9 cellular contexts compared by ENCODE assay signal in the genomic region with DNA sequence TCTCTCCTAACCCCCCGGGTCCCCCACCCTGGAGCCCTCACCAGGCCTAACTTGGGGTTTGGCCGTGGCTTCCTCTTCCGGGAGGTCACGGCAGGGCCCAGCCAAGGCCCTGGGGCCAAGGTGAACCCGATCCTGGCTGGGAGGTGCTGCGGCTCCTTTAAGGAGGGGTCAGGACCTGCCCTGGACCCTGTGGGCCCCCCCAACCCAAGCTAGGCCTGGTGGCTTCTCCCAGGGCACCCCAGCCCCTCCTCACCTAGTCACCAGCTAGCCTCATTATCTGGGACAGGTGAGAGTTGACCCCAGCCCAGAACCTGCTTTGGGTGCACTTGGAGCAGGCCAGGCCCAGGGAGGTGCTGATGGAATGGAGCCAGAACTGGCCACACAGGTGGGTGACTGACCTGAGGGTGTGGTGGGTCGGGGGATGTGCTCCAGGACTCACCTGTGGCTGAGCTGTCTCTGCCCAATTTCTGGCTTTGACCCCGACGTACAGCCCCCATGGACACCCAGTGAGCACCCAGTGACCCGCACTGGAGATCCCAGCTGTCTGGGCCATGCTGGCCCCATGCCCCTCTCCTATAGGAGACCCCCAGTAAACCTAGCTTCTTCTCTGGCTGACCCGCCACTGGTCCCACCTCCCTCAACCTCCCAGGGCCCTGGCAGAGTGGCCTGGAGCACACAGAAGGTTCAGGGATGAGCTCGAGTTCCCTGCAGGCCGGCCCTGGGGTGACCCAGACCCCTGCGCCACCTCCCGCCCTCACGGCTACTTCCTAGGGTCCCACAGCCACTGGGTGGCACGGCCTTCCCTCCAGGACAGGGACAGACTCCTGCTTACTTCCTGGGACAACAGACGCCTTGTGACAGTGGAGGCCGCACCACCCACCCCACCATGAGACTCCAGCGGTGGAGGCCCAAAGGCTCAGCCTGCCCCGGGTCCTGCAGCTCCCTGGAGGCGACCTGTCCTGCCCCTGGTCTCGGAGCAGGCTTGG. TPM values are rescaled to one million over a fixed set of nuclear protein-coding genes. Genes with fewer than 3 reads are reported as not detected.
DNase-seq lines count a peak whose midpoint lies in the region; ATAC-seq and TF ChIP-seq lines count a peak whose summit lies in the region.
"Had no signal": no experiment of that assay in that cellular context is flagged by ENCODE, and none has a peak within 500 bp of the region (broad histone marks: within the 10 kb centered on the region; RNA-seq: fewer than 3 reads in every experiment).

No MANE protein-coding gene starts in this region.

- DNase-seq in left lung (no peak), testis (no peak), MV-4-11 (lab: John Stamatoyannopoulos, UW) (no peak), AG08396 (ENCODE audit: low spot score) (no peak), NCI-H2196 treated with DMSO at 0.1 percent for 48 hours (lab: John Stamatoyannopoulos, UW; ENCODE audit: unreplicated experiment) (no peak)
- DNase-seq: Kasumi-1, SHP77 treated with DMSO at 0.1 percent for 48 hours had no signal

- H3K4me3 ChIP-seq in left lung (no peak overlapping the region), testis (no peak overlapping the region)

- H3K4me3 Mint-ChIP-seq in activated naive CD8-positive, alpha-beta T cell = no peak overlapping the region

- H3K27me3 Mint-ChIP-seq in activated naive CD8-positive, alpha-beta T cell = no peaks in the 10 kb centered on the region

- H3K9me3 ChIP-seq in left lung (no peaks in the 10 kb centered on the region), testis (no peaks in the 10 kb centered on the region)

- WGBS in testis, 2 donors = 63 to 89% methylated on average over 1 to 23 of the region's 23 CpGs

- H3K36me3 ChIP-seq in left lung = no peaks in the 10 kb centered on the region
- H3K36me3 ChIP-seq in testis (ENCODE audit: low read depth, missing control alignments) = no peaks in the 10 kb centered on the region

- TF ChIP-seq CTCF in left lung (IDR thresholded peaks at IDR 0.05) (no peak), testis (IDR thresholded peaks at IDR 0.05) (no peak)

- peaks cover 44 to 79% of the 10 kb centered on the region in 2 donors for H3K4me1 ChIP-seq in left lung
- peaks cover 42% of the 10 kb centered on the region for H3K4me1 ChIP-seq in testis

- H3K27me3 ChIP-seq in left lung (no peaks in the 10 kb centered on the region), testis (no peaks in the 10 kb centered on the region)

- H3K4me1 Mint-ChIP-seq in activated naive CD8-positive, alpha-beta T cell (ENCODE audit: low read depth) = peaks cover 48% of the 10 kb centered on the region

- no peaks in the 10 kb centered on the region for H3K9me3 Mint-ChIP-seq in activated naive CD8-positive, alpha-beta T cell (ENCODE audit: low read depth)

- H3K27ac ChIP-seq in left lung (peak overlapping the region; percentile 48 to 99), testis (peak overlapping the region; percentile 94 to 100)

- H3K36me3 Mint-ChIP-seq in activated naive CD8-positive, alpha-beta T cell = no peaks in the 10 kb centered on the region

- TF ChIP-seq POLR2A in testis (IDR thresholded peaks at IDR 0.05) = no peak

- no peak for ATAC-seq in left lung

- intact Hi-C loops in left lung (cut with DNase I) = no loop called here
- intact Hi-C loops in testis (cut with DNase I; ENCODE audit: low total_unique reads) = no loop called here

- no peak for TF ChIP-seq EP300 in Ishikawa (IDR thresholded peaks at IDR 0.05; ENCODE audit: borderline replicate concordance)

- no peak for TF ChIP-seq RAD21 in Ishikawa (IDR thresholded peaks at IDR 0.05; ENCODE audit: low read depth)

- peak overlapping the region; percentile 80 for H3K27ac Mint-ChIP-seq in activated naive CD8-positive, alpha-beta T cell

TF ChIP-seq in Ishikawa, 13 proteins besides CTCF, POLR2A, EP300 and RAD21:
- no peak for TF ChIP-seq FOXM1 (IDR thresholded peaks at IDR 0.05; ENCODE audit: borderline replicate concordance, low read depth)
- TF ChIP-seq TCF12 (IDR thresholded peaks at IDR 0.05; ENCODE audit: low read depth) = no peak
- TF ChIP-seq CEBPB (IDR thresholded peaks at IDR 0.05) = no peak
- TF ChIP-seq EGR1 (IDR thresholded peaks at IDR 0.05) = no peak
- TF ChIP-seq, protein P1, sequence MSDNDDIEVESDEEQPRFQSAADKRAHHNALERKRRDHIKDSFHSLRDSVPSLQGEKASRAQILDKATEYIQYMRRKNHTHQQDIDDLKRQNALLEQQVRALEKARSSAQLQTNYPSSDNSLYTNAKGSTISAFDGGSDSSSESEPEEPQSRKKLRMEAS (IDR thresholded peaks at IDR 0.05) = no peak
- no peak for TF ChIP-seq REST (IDR thresholded peaks at IDR 0.05; ENCODE audit: low read depth)
- TF ChIP-seq ZBTB7A (IDR thresholded peaks at IDR 0.05; ENCODE audit: low read depth) = 0 out of 2 replicates have a peak, but pooled peaks have one; percentile 26

RNA-seq across cellular contexts. Expression of gene MKNK2, which starts 6.7 kb away (rescaled TPM):
- 100 to 1,000 TPM; 238 to 291 TPM for total RNA-seq in left lung
- total RNA-seq in testis = 100 to 1,000 TPM in 1 of 2 donors, 10 to 100 TPM in 1; 93.0 to 103 TPM
- polyA plus RNA-seq in testis (ENCODE audit: insufficient read depth, low read depth, low replicate concordance) = 76.5 TPM

RNA-seq across cellular contexts. Expression of gene MOB3A, which starts 38.3 kb away (rescaled TPM):
- 100 to 1,000 TPM in 1 of 2 donors, 10 to 100 TPM in 1; 59.1 to 105 TPM for total RNA-seq in left lung
- 10 to 100 TPM; 22.8 to 31.6 TPM for total RNA-seq in testis
- polyA plus RNA-seq in testis (ENCODE audit: insufficient read depth, low read depth, low replicate concordance) = 17.8 TPM

RNA-seq across cellular contexts. Expression of gene IZUMO4, which starts 38.9 kb away (rescaled TPM):
- 1 to 10 TPM; 2.6 to 5.2 TPM for total RNA-seq in left lung
- total RNA-seq in testis = 100 to 1,000 TPM; 208 to 276 TPM
- polyA plus RNA-seq in testis (ENCODE audit: insufficient read depth, low read depth, low replicate concordance) = 796 TPM

RNA-seq across cellular contexts. Expression of gene BTBD2, which starts 42.3 kb away (rescaled TPM):
- total RNA-seq in left lung (10 to 100 TPM; 63.1 to 63.6 TPM), testis (100 to 1,000 TPM in 1 of 2 donors, 10 to 100 TPM in 1; 61.1 to 117 TPM)
- polyA plus RNA-seq in testis (ENCODE audit: insufficient read depth, low read depth, low replicate concordance) = 43.2 TPM

Comparison
In these comparisons a context has a peak if more than half of its experiments do, and no peak if none do; other contexts are left out.
1. RNA of gene IZUMO4, which starts 38.9 kb away (total RNA-seq): 208 to 276 TPM in testis; 2.6 to 5.2 TPM in left lung; every median in the first group is over 10 times any median in the second.